In genomic region chrX:76920621-76921020, GRCh38 we compare ENCODE assay signal across 30 cellular contexts.
"Had no signal": no experiment of that assay in that cellular context is flagged by ENCODE, and none has a peak within 500 bp of the region (broad histone marks: within the 10 kb centered on the region; RNA-seq: fewer than 3 reads in every experiment).

No MANE protein-coding gene starts in this region.

- H3K27ac ChIP-seq: cardiac muscle cell, VCaP had no signal

- H3K36me3 ChIP-seq: ascending aorta, cardiac muscle cell had no signal

- H3K4me1 ChIP-seq: ascending aorta had no signal

- H3K4me3 ChIP-seq: ascending aorta, cardiac muscle cell had no signal

- DNase-seq: activated B cell treated with CpG ODN at 0.5 μM for 24 hours; activated CD4-positive, alpha-beta memory T cell treated with anti-CD3 and anti-CD28 coated beads for 36 hours; activated CD4-positive, alpha-beta T cell treated with anti-CD3 and anti-CD28 coated beads for 4 hours; activated CD4-positive, alpha-beta T cell treated with anti-CD3 and anti-CD28 coated beads, Interleukin-2, amount 10 ng/mL, durations not matched to agents 24 days and 14 days; activated CD4-positive, alpha-beta T cell treated with anti-CD3 and anti-CD28 coated beads, Interleukin-2, amount 50 U/mL, for 1 hour; activated CD4-positive, alpha-beta T cell treated with anti-CD3 and anti-CD28 coated beads, Interleukin-2, amount 50 U/mL, for 4 hours; activated CD4-positive, CD25-positive, alpha-beta regulatory T cell treated with anti-CD3 and anti-CD28 coated beads, Interleukin-2, amount 50 U/mL, for 72 hours; activated CD8-positive, alpha-beta memory T cell treated with anti-CD3 and anti-CD28 coated beads, Interleukin-2, amount 50 U/mL, for 4 hours; activated CD8-positive, alpha-beta T cell treated with anti-CD3 and anti-CD28 coated beads for 36 hours; activated effector memory CD4-positive, alpha-beta T cell treated with Interleukin-2 at 50 U/mL for 16 hours; activated gamma-delta T cell; activated naive CD4-positive, alpha-beta T cell treated with anti-CD3 and anti-CD28 coated beads, Interleukin-2, amount 10 ng/mL, durations not matched to agents 7 days and 5 days; activated naive CD4-positive, alpha-beta T cell treated with Interleukin-2 at 50 U/mL for 16 hours; activated naive CD8-positive, alpha-beta T cell treated with anti-CD3 and anti-CD28 coated beads, Interleukin-2, amount 10 ng/mL, durations not matched to agents 7 days and 5 days; activated naive CD8-positive, alpha-beta T cell treated with anti-CD3 and anti-CD28 coated beads, Interleukin-2, amount 50 U/mL, for 24 hours; activated T-cell treated with anti-CD3 and anti-CD28 coated beads for 4 hours; activated T-cell treated with anti-CD3 and anti-CD28 coated beads, Interleukin-2, amount 50 U/mL, for 1 hour; activated T-cell treated with anti-CD3 and anti-CD28 coated beads, Interleukin-2, amount 50 U/mL, for 48 hours; amygdala; anterior cingulate cortex; caudate nucleus; cerebellar nuclear complex; T-helper 1 cell; T-helper 2 cell; T-helper 9 cell had no signal

- H3K9me3 ChIP-seq: ascending aorta had no signal

- H3K27me3 ChIP-seq: ascending aorta, cardiac muscle cell had no signal

- ATAC-seq: activated CD8-positive, alpha-beta T cell treated with anti-CD3 and anti-CD28 coated beads for 36 hours; activated naive CD8-positive, alpha-beta T cell treated with anti-CD3 and anti-CD28 coated beads, Interleukin-2, amount 50 U/mL, for 24 hours had no signal

- FAIRE-seq: bronchial epithelial cell, TTC549 had no signal
